13 cellular contexts compared by ENCODE assay signal in the genomic region with DNA sequence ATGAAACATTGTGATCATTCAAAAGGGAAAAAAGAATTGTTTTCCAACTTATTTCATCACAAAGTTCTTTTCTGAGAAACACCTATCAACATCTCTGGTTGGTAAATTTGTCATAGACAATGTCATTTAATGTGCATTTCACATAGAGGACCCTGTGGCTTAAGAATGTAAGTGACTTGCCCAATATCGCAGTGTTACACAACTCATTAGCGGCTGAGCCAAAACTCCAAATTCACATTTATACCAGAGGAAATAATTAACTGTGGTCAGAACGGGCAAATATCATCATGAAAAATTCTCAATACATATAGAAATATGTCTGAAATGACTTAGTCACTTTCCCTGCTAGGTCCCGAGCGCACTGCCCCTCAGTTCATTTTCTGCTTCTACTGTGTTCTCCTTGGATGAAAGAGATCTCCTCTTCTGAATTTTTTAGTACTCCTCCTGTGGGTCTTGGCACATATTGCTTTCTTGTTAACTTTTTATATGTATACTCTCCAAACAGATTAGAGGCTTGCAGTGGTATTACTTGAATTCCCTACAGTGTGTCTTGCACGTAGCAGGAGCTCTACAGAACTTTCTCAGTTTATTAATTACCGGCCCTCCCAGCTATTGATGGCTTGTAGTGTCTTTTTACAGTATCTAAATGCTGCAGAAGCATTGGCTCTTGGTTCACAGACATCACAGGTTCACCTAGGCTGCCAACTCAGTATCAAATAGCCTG. TPM values are rescaled to one million over a fixed set of nuclear protein-coding genes. Genes with fewer than 3 reads are reported as not detected.
"Had no signal": no experiment of that assay in that cellular context is flagged by ENCODE, and none has a peak within 500 bp of the region (broad histone marks: within the 10 kb centered on the region; RNA-seq: fewer than 3 reads in every experiment).

No MANE protein-coding gene starts in this region.

- H3K27ac ChIP-seq: colonic mucosa, gastroesophageal sphincter, left ventricle myocardium inferior, skin epidermis, stomach had no signal

- H3K9me3 ChIP-seq: colonic mucosa, gastroesophageal sphincter, left ventricle myocardium inferior, pancreas, stomach had no signal

- H3K4me1 ChIP-seq: colonic mucosa, gastroesophageal sphincter, left ventricle myocardium inferior, pancreas had no signal

- ATAC-seq: activated CD8-positive, alpha-beta T cell treated with anti-CD3 and anti-CD28 coated beads for 36 hours; activated T-cell treated with anti-CD3 and anti-CD28 coated beads, Interleukin-2, amount 50 U/mL, for 72 hours; gastroesophageal sphincter had no signal

- H3K36me3 ChIP-seq: colonic mucosa, gastroesophageal sphincter, left ventricle myocardium inferior, pancreas, stomach had no signal

- H3K4me3 ChIP-seq: colonic mucosa, gastroesophageal sphincter, left ventricle myocardium inferior, pancreas, skin epidermis, stomach had no signal

- DNase-seq: activated CD4-positive, alpha-beta T cell treated with anti-CD3 and anti-CD28 coated beads for 4 hours; activated CD8-positive, alpha-beta memory T cell treated with anti-CD3 and anti-CD28 coated beads, Interleukin-2, amount 50 U/mL, for 4 hours; activated CD8-positive, alpha-beta T cell treated with anti-CD3 and anti-CD28 coated beads for 36 hours; activated T-cell treated with anti-CD3 and anti-CD28 coated beads, Interleukin-2, amount 50 U/mL, for 72 hours; colonic mucosa; effector CD4-positive, alpha-beta T cell; islet precursor cell; left ventricle myocardium inferior; mesendoderm; pancreas; stomach had no signal

- H3K27ac Mint-ChIP-seq: activated CD8-positive, alpha-beta T cell treated with anti-CD3 and anti-CD28 coated beads for 36 hours; activated T-cell treated with anti-CD3 and anti-CD28 coated beads, Interleukin-2, amount 50 U/mL, for 72 hours had no signal

- H3K27me3 ChIP-seq: colonic mucosa, gastroesophageal sphincter, pancreas, stomach had no signal

- H3K9me3 Mint-ChIP-seq: activated CD8-positive, alpha-beta T cell treated with anti-CD3 and anti-CD28 coated beads for 36 hours; activated T-cell treated with anti-CD3 and anti-CD28 coated beads, Interleukin-2, amount 50 U/mL, for 72 hours had no signal

RNA-seq across cellular contexts. Expression of gene VEPH1, which starts 33.5 kb away (rescaled TPM):
- total RNA-seq: activated CD8-positive, alpha-beta T cell treated with anti-CD3 and anti-CD28 coated beads for 36 hours; activated T-cell treated with anti-CD3 and anti-CD28 coated beads, Interleukin-2, amount 50 U/mL, for 72 hours had no signal
